In genomic region chr1:16018308-16018707, GRCh38 we compare ENCODE assay signal across 14 cellular contexts. TPM values are rescaled to one million over a fixed set of nuclear protein-coding genes. Genes with fewer than 3 reads are reported as not detected.
A peak's percentile ranks its signal among the peaks of the same experiment; 100 is the strongest.
DNase-seq lines count a peak whose midpoint lies in the region; ATAC-seq and TF ChIP-seq lines count a peak whose summit lies in the region.
"Had no signal": no experiment of that assay in that cellular context is flagged by ENCODE, and none has a peak within 500 bp of the region (broad histone marks: within the 10 kb centered on the region; RNA-seq: fewer than 3 reads in every experiment).

No MANE protein-coding gene starts in this region.

- WGBS in sigmoid colon, 2 donors, result 62 to 78% methylated on average over 4 of the region's 4 CpGs

- H3K4me3 ChIP-seq in AG04450 (ENCODE audit: low read depth, low read length) (no peak overlapping the region), sigmoid colon (peak overlapping the region in 3 of 4 donors; percentile 56 to 63 (median 57))

- DNase-seq in AG04450 (ENCODE audit: low read depth, low spot score), result no peak
- DNase-seq in chondrocyte (ENCODE audit: low spot score), result no peak
- DNase-seq in sigmoid colon, result no peak
- no peak for DNase-seq in T-helper 1 cell
- no peak for DNase-seq in activated effector memory CD4-positive, alpha-beta T cell treated with Interleukin-2 at 50 U/mL for 16 hours
- no peak for DNase-seq in mucosa of gallbladder (ENCODE audit: low spot score)
- DNase-seq: ACHN; DMS53; naive thymus-derived CD8-positive, alpha-beta T cell; NCI-H2107; OCI-M1 had no signal

- H3K4me1 ChIP-seq in sigmoid colon, result peaks cover 3 to 85% (median 69%) of the 10 kb centered on the region in 4 donors

- peaks cover 69% of the 10 kb centered on the region for H3K4me1 Mint-ChIP-seq in chondrocyte (ENCODE audit: low read depth)

- POLR2A ChIA-PET in AG04450 (lab: Yijun Ruan, JAX), result interaction anchor here (1.0 kb wide), 1 partner anchor 219 kb away, joined by 4 read pairs; no protein-coding TSS in a partner anchor

- peaks cover 6% of the 10 kb centered on the region; the same call in 1 of the 2 replicates for H3K9me3 ChIP-seq in AG04450 (ENCODE audit: control insufficient read depth, insufficient read depth, low read length)
- no peaks in the 10 kb centered on the region for H3K9me3 ChIP-seq in sigmoid colon

- intact Hi-C loops in sigmoid colon (cut with DNase I), result no loop called here

- H3K36me3 ChIP-seq in sigmoid colon, result no peaks in the 10 kb centered on the region

- TF ChIP-seq EP300 in sigmoid colon (IDR thresholded peaks at IDR 0.05), result no peak

- peaks cover 4% of the 10 kb centered on the region for H3K36me3 Mint-ChIP-seq in chondrocyte (ENCODE audit: low read depth)
- H3K36me3 Mint-ChIP-seq: naive thymus-derived CD8-positive, alpha-beta T cell had no signal

- ATAC-seq in HG03342 (IDR thresholded peaks at IDR 0.05; ENCODE audit: unreplicated experiment), result no peak
- ATAC-seq: naive thymus-derived CD8-positive, alpha-beta T cell had no signal

- H3K27ac Mint-ChIP-seq in chondrocyte (ENCODE audit: unreplicated experiment), result peak overlapping the region; percentile 99
- H3K27ac Mint-ChIP-seq: naive thymus-derived CD8-positive, alpha-beta T cell; T-helper 2 cell treated with Interferon-gamma antibody and Interleukin-4, amounts not matched to agents 5 μg/mL and 100 μg/mL, for 36 hours had no signal

- H3K27ac ChIP-seq in AG04450 (ENCODE audit: low read depth, low read length) (peak overlapping the region; percentile 82), layer of hippocampus (ENCODE audit: low read depth, low read length) (peak overlapping the region; percentile 69), sigmoid colon (peak overlapping the region; percentile 92 to 94 (median 94))

- CTCF ChIA-PET in AG04450 (lab: Charles Lee), result interaction anchor here (0.9 to 1.3 kb wide), 4 partner anchors 11 to 64 kb away, joined by 3 to 10 read pairs (median 4); no protein-coding TSS in a partner anchor

- H3K27me3 ChIP-seq in AG04450 (ENCODE audit: control insufficient read depth, insufficient read depth, low read length), result no peaks in the 10 kb centered on the region
- peaks cover 2% of the 10 kb centered on the region for H3K27me3 ChIP-seq in layer of hippocampus (ENCODE audit: control insufficient read depth, insufficient read depth, low read length)
- no peaks in the 10 kb centered on the region for H3K27me3 ChIP-seq in sigmoid colon

- TF ChIP-seq CTCF in AG04450 (IDR thresholded peaks at IDR 0.05; ENCODE audit: low read depth, low read length) (no peak), chondrocyte (IDR thresholded peaks at IDR 0.05) (no peak), sigmoid colon (IDR thresholded peaks at IDR 0.05) (peak in 1 of 4 experiments; percentile 5)

- H3K9me3 Mint-ChIP-seq in chondrocyte (ENCODE audit: low read depth), result no peaks in the 10 kb centered on the region
- H3K9me3 Mint-ChIP-seq: naive thymus-derived CD8-positive, alpha-beta T cell; T-helper 2 cell treated with Interferon-gamma antibody and Interleukin-4, amounts not matched to agents 5 μg/mL and 100 μg/mL, for 36 hours had no signal

- peak overlapping the region; percentile 75 for H3K4me3 Mint-ChIP-seq in chondrocyte (ENCODE audit: unreplicated experiment)
- H3K4me3 Mint-ChIP-seq: naive thymus-derived CD8-positive, alpha-beta T cell; T-helper 2 cell treated with Interferon-gamma antibody and Interleukin-4, amounts not matched to agents 5 μg/mL and 100 μg/mL, for 36 hours had no signal

- no peaks in the 10 kb centered on the region for H3K27me3 Mint-ChIP-seq in chondrocyte (ENCODE audit: low read depth)

- TF ChIP-seq POLR2A in sigmoid colon (IDR thresholded peaks at IDR 0.05), result no peak

RNA-seq across cellular contexts. Expression of gene HSPB7, which starts 0.5 kb away (rescaled TPM):
- polyA plus RNA-seq in AG04450 (2011; rRNA removed) (3.5 and 5.5 TPM in 2 replicates), sigmoid colon (10 to 100 TPM in 1 of 3 donors, 1 to 10 TPM in 2; 6.7 to 22.7 (median 7.2) TPM)
- 3.0 and 4.3 TPM in 2 replicates for polyA minus RNA-seq in AG04450 (2011; rRNA and poly(A)+ RNA removed)
- total RNA-seq in chondrocyte (61.2 to 160 TPM (median 160 TPM) in 3 replicates), sigmoid colon (100 to 1,000 TPM in 2 of 4 donors, 10 to 100 TPM in 2; 44.4 to 224 (median 86.3) TPM), mucosa of gallbladder (187 TPM)
- total RNA-seq: naive thymus-derived CD8-positive, alpha-beta T cell had no signal
- polyA plus RNA-seq: naive thymus-derived CD8-positive, alpha-beta T cell had no signal

RNA-seq across cellular contexts. Expression of gene CLCNKA, which starts 3.5 kb away (rescaled TPM):
- not detected in 2 replicates for polyA plus RNA-seq in AG04450 (2011; rRNA removed)
- polyA minus RNA-seq in AG04450 (2011; rRNA and poly(A)+ RNA removed), result 0.17 TPM in 1 of 2 replicates, not detected in the other
- total RNA-seq in chondrocyte, result 0.12 to 0.31 TPM (median 0.21 TPM) in 3 replicates
- total RNA-seq in sigmoid colon, result 1 to 10 TPM in 1 of 4 donors, not detected in 3; 1.1 TPM
- polyA plus RNA-seq in sigmoid colon, result under 1 TPM in 1 of 3 donors, not detected in 2; 0.13 TPM
- 0.32 TPM for total RNA-seq in mucosa of gallbladder
- total RNA-seq: naive thymus-derived CD8-positive, alpha-beta T cell had no signal
- polyA plus RNA-seq: naive thymus-derived CD8-positive, alpha-beta T cell had no signal

RNA-seq across cellular contexts. Expression of gene SRARP, which starts 14.3 kb away (rescaled TPM):
- polyA plus RNA-seq in AG04450 (2011; rRNA removed), result not detected in 2 replicates
- polyA minus RNA-seq in AG04450 (2011; rRNA and poly(A)+ RNA removed), result not detected in 2 replicates
- not detected in 3 replicates for total RNA-seq in chondrocyte
- not detected for total RNA-seq in sigmoid colon
- polyA plus RNA-seq in sigmoid colon, result under 1 TPM in 1 of 3 donors, not detected in 2; under 0.01 TPM
- total RNA-seq in mucosa of gallbladder, result not detected
- total RNA-seq: naive thymus-derived CD8-positive, alpha-beta T cell had no signal
- polyA plus RNA-seq: naive thymus-derived CD8-positive, alpha-beta T cell had no signal

RNA-seq across cellular contexts. Expression of gene CLCNKB, which starts 25.3 kb away (rescaled TPM):
- polyA plus RNA-seq in AG04450 (2011; rRNA removed) (0.17 and 0.21 TPM in 2 replicates), sigmoid colon (under 1 TPM in 1 of 3 donors, not detected in 2; 0.04 TPM)
- not detected in 2 replicates for polyA minus RNA-seq in AG04450 (2011; rRNA and poly(A)+ RNA removed)
- total RNA-seq in chondrocyte (0.57 to 0.69 TPM in 2 of 3 replicates, not detected in the other), sigmoid colon (under 1 TPM in 3 of 4 donors, not detected in 1; 0.28 to 0.71 (median 0.33) TPM), mucosa of gallbladder (0.63 TPM)
- total RNA-seq: naive thymus-derived CD8-positive, alpha-beta T cell had no signal
- polyA plus RNA-seq: naive thymus-derived CD8-positive, alpha-beta T cell had no signal

RNA-seq across cellular contexts. Expression of gene ZBTB17, which starts 42.4 kb away (rescaled TPM):
- 21.4 and 36.1 TPM in 2 replicates for polyA plus RNA-seq in AG04450 (2011; rRNA removed)
- polyA minus RNA-seq in AG04450 (2011; rRNA and poly(A)+ RNA removed), result 33.1 and 53.7 TPM in 2 replicates
- total RNA-seq in chondrocyte, result 23.9 to 30.8 TPM (median 27.2 TPM) in 3 replicates
- total RNA-seq in sigmoid colon, result 10 to 100 TPM; 22.1 to 38.5 (median 26.5) TPM
- polyA plus RNA-seq in sigmoid colon, result 10 to 100 TPM; 17.4 to 38.7 (median 18.3) TPM
- 41.3 TPM for total RNA-seq in mucosa of gallbladder
